9 cellular contexts compared by ENCODE assay signal in the genomic region with DNA sequence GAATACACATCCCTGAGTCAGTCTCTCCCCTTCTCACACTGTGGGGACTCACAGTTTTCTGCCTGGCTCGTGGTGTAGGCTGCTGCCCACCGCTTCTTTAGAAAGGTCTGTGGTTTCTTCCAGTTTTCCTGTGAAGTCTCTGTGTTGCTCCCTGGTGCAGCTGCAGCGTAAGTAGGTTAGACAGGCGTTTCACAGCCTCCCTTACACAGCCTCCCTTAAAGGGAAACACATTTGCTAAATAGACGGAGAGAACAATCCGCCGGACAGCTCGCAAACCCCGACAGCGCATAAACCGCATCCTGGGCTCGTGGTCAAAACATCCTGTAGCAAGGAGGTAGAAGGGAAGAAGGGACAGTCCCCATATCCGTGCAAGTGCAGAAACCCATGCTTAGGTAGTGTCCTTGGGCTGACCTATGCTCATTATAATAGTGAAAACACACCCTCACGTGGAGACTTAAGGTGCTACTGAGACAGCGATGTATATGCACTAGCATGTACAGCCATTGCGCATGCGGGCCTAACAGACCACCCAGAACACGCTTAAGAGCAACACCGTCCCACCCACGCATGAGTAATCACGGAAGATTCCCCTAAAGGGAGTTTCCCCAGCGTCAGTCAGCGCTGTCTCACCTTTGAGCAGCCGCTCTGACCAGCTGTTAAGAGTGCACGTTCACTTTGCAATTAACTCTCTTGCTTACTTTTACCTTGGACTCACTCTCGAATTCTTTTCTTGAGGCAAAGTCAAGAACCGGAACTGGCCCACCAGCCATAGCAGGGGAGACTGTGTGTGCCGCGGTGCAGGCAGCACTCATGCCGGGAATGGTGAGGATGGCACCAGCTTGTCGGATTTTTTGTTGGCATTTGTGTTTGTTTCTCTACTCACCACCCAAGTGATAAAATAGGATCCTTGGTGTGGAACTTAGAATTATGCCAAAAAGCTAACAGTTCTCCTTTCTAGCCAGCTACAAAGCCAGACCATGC. TPM values are rescaled to one million over a fixed set of nuclear protein-coding genes. Genes with fewer than 3 reads are reported as not detected.
A peak's percentile ranks its signal among the peaks of the same experiment; 100 is the strongest.
DNase-seq lines count a peak whose midpoint lies in the region; ATAC-seq and TF ChIP-seq lines count a peak whose summit lies in the region.
"Had no signal": no experiment of that assay in that cellular context is flagged by ENCODE, and none has a peak within 500 bp of the region (broad histone marks: within the 10 kb centered on the region; RNA-seq: fewer than 3 reads in every experiment).

No MANE protein-coding gene starts in this region.

- H3K27me3 Mint-ChIP-seq in immature natural killer cell (ENCODE audit: low read depth in 3 of 3): peaks cover 7 to 16% (median 15%) of the 10 kb centered on the region in 3 donors

- H3K9me3 Mint-ChIP-seq in immature natural killer cell: no peaks in the 10 kb centered on the region

- peak overlapping the region in 1 of 4 donors; percentile 18 for H3K4me3 ChIP-seq in tibial nerve

- no peak for TF ChIP-seq EP300 in tibial nerve (IDR thresholded peaks at IDR 0.05)

- 49 to 55% methylated on average over 30 to 31 of the region's 31 CpGs for WGBS in tibial nerve, 2 donors

- H3K4me1 ChIP-seq in tibial nerve: no peaks in the 10 kb centered on the region

- H3K27ac Mint-ChIP-seq in immature natural killer cell: peak overlapping the region; percentile 83 to 95 (median 92)

- no peaks in the 10 kb centered on the region for H3K36me3 Mint-ChIP-seq in immature natural killer cell

- TF ChIP-seq POLR2A in tibial nerve (IDR thresholded peaks at IDR 0.05): no peak

- peak; percentile 77 to 79 for DNase-seq in AML-193 (lab: John Stamatoyannopoulos, UW)
- peak; percentile 68 for DNase-seq in activated CD4-positive, alpha-beta T cell treated with anti-CD3 and anti-CD28 coated beads, Interleukin-2, amount 50 U/mL, for 1 hour
- peak; percentile 88 to 90 (median 90) for DNase-seq in immature natural killer cell
- DNase-seq in stimulated activated naive CD8-positive, alpha-beta T cell treated with anti-CD3 and anti-CD28 coated beads, Interleukin-15, Interleukin-2, amounts not matched to agents 100 U/mL and 50 U/mL, for 24 hours: peak; percentile 85
- DNase-seq in tibial nerve (ENCODE audit: low spot score in 2 of 2): no peak
- no peak for DNase-seq in AG08395 (ENCODE audit: low spot score)

- H3K4me1 Mint-ChIP-seq in immature natural killer cell: peaks cover 33 to 50% of the 10 kb centered on the region in 2 donors

- H3K36me3 ChIP-seq in tibial nerve: no peaks in the 10 kb centered on the region

- peak overlapping the region in 1 of 4 donors; percentile 16 for H3K27ac ChIP-seq in tibial nerve
- H3K27ac ChIP-seq: C4-2B had no signal

- no peaks in the 10 kb centered on the region for H3K9me3 ChIP-seq in tibial nerve

- H3K27me3 ChIP-seq in tibial nerve: peaks cover 0 to 21% of the 10 kb centered on the region in 2 donors

- TF ChIP-seq CTCF in tibial nerve (IDR thresholded peaks at IDR 0.05): no peak

- ATAC-seq in GM19455 (IDR thresholded peaks at IDR 0.05; ENCODE audit: unreplicated experiment): peak; percentile 90
- peak; percentile 76 for ATAC-seq in HG03469 (IDR thresholded peaks at IDR 0.05; ENCODE audit: unreplicated experiment)
- peak; percentile 90 for ATAC-seq in stimulated activated naive CD8-positive, alpha-beta T cell treated with anti-CD3 and anti-CD28 coated beads, Interleukin-15, Interleukin-2, amounts not matched to agents 100 U/mL and 50 U/mL, for 24 hours

- H3K4me3 Mint-ChIP-seq in immature natural killer cell: peak overlapping the region; percentile 72 to 89 (median 83)

RNA-seq across cellular contexts. Expression of a gene that starts 16.6 kb away (rescaled TPM):
- polyA plus RNA-seq in immature natural killer cell: not detected
- total RNA-seq in tibial nerve: 1 to 10 TPM in 1 of 4 donors, under 1 TPM in 3; 0.20 to 5.5 (median 0.87) TPM

RNA-seq across cellular contexts. Expression of a gene that starts 24.3 kb away (rescaled TPM):
- polyA plus RNA-seq in immature natural killer cell: 1 to 10 TPM in 1 of 3 donors, under 1 TPM in 2; 0.09 to 1.8 (median 0.39) TPM
- 10 to 100 TPM in 2 of 4 donors, 1 to 10 TPM in 2; 2.1 to 21.9 (median 7.3) TPM for total RNA-seq in tibial nerve

RNA-seq across cellular contexts. Expression of a gene that starts 36.6 kb away (rescaled TPM):
- not detected for polyA plus RNA-seq in immature natural killer cell
- total RNA-seq in tibial nerve: not detected

RNA-seq across cellular contexts. Expression of a gene that starts 51.3 kb away (rescaled TPM):
- 1 to 10 TPM in 2 of 3 donors, not detected in 1; 1.7 to 3.8 TPM for polyA plus RNA-seq in immature natural killer cell
- total RNA-seq in tibial nerve: under 1 TPM in 1 of 4 donors, not detected in 3; 0.63 TPM

RNA-seq across cellular contexts. Expression of a gene that starts 53.9 kb away (rescaled TPM):
- polyA plus RNA-seq in immature natural killer cell: 10 to 100 TPM; 19.2 to 40.0 (median 37.9) TPM
- not detected for total RNA-seq in tibial nerve

Comparison
In these comparisons a context has a peak if more than half of its experiments do, and no peak if none do; other contexts are left out.
1. DNase-seq: peak in AML-193 (2 of 2), activated CD4-positive, alpha-beta T cell treated with anti-CD3 and anti-CD28 coated beads, Interleukin-2, amount 50 U/mL, for 1 hour (single experiment), immature natural killer cell (3 of 3) and stimulated activated naive CD8-positive, alpha-beta T cell treated with anti-CD3 and anti-CD28 coated beads, Interleukin-15, Interleukin-2, amounts not matched to agents 100 U/mL and 50 U/mL, for 24 hours (single experiment); none in tibial nerve (0 of 2) and AG08395 (single experiment).
2. Peak in every context shown above with its lines, with median percentiles within 50 percentile points of each other: ATAC-seq.